ENCODE assay signal across 10 cellular contexts in genomic region chr15:90214553-90215205, GRCh38. TPM values are rescaled to one million over a fixed set of nuclear protein-coding genes. Genes with fewer than 3 reads are reported as not detected.
DNase-seq lines count a peak whose midpoint lies in the region; ATAC-seq and TF ChIP-seq lines count a peak whose summit lies in the region.
"Had no signal": no experiment of that assay in that cellular context is flagged by ENCODE, and none has a peak within 500 bp of the region (broad histone marks: within the 10 kb centered on the region; RNA-seq: fewer than 3 reads in every experiment).

No MANE protein-coding gene starts in this region.

- H3K36me3 Mint-ChIP-seq in chondrocyte (ENCODE audit: low read depth) (peaks cover 4% of the 10 kb centered on the region), neural crest cell (ENCODE audit: low read depth) (peaks cover 3% of the 10 kb centered on the region)

- ATAC-seq in left colon: no peak
- ATAC-seq: left cardiac atrium had no signal

- H3K4me1 Mint-ChIP-seq in chondrocyte (ENCODE audit: low read depth): peaks cover 7% of the 10 kb centered on the region
- no peaks in the 10 kb centered on the region for H3K4me1 Mint-ChIP-seq in neural crest cell

- H3K9me3 Mint-ChIP-seq in chondrocyte (ENCODE audit: low read depth) (no peaks in the 10 kb centered on the region), neural crest cell (no peaks in the 10 kb centered on the region)

- H4K20me1 ChIP-seq in MM.1S (ENCODE audit: insufficient read depth, low read length): no peaks in the 10 kb centered on the region

- peak; percentile 22 for DNase-seq in EH (ENCODE audit: low read depth)
- DNase-seq in MM.1S: no peak
- no peak for DNase-seq in chondrocyte (ENCODE audit: low spot score)
- no peak for DNase-seq in neural crest cell (ENCODE audit: low read depth, low spot score)
- DNase-seq in left colon: no peak
- DNase-seq in hippocampal formation (lab: John Stamatoyannopoulos, UW): no peak
- no peak for DNase-seq in 8988T
- no peak for DNase-seq in SKM-1 (lab: John Stamatoyannopoulos, UW; ENCODE audit: unreplicated experiment)
- DNase-seq: left cardiac atrium, NCI-H2171 had no signal

- H3K9ac ChIP-seq in MM.1S (ENCODE audit: low read length): no peak overlapping the region

- H3K4me1 ChIP-seq in MM.1S (ENCODE audit: low read length): no peaks in the 10 kb centered on the region

- no peak overlapping the region for H3K4me3 ChIP-seq in MM.1S (ENCODE audit: low read length)

- H3K9me2 ChIP-seq in MM.1S (replicated peaks; ENCODE audit: insufficient read depth, low read length): no peaks in the 10 kb centered on the region

- no peak overlapping the region for H3K27ac Mint-ChIP-seq in chondrocyte (ENCODE audit: unreplicated experiment)
- H3K27ac Mint-ChIP-seq in neural crest cell (ENCODE audit: unreplicated experiment): no peak overlapping the region

- no peak overlapping the region for H3K27ac ChIP-seq in MM.1S (ENCODE audit: low read length)

- no peaks in the 10 kb centered on the region for H3K9me3 ChIP-seq in MM.1S (replicated peaks; ENCODE audit: insufficient read depth, low read length)

- no peaks in the 10 kb centered on the region for H3F3A ChIP-seq in MM.1S (ENCODE audit: insufficient read depth, low read length)

- H3K79me2 ChIP-seq in MM.1S (ENCODE audit: low read length): peaks cover 52% of the 10 kb centered on the region

- no peaks in the 10 kb centered on the region for H3K36me3 ChIP-seq in MM.1S (replicated peaks; ENCODE audit: insufficient read depth, low read length)

- H3K4me2 ChIP-seq in MM.1S (ENCODE audit: low read depth, low read length): no peak overlapping the region

- H3K27me3 ChIP-seq in MM.1S (replicated peaks; ENCODE audit: insufficient read depth, low read length): no peaks in the 10 kb centered on the region

- intact Hi-C loops in left colon (cut with DNase I, micrococcal nuclease): no loop called here

- 0 out of 2 replicates have a peak, but pooled peaks have one; percentile 8 for TF ChIP-seq CTCF in MM.1S (IDR thresholded peaks at IDR 0.05; ENCODE audit: low read length)
- peak; percentile 60 for TF ChIP-seq CTCF in chondrocyte (IDR thresholded peaks at IDR 0.05)
- TF ChIP-seq CTCF in neural crest cell (conservative IDR thresholded peaks at IDR 0.05): peak; percentile 42

- no peaks in the 10 kb centered on the region for H3K27me3 Mint-ChIP-seq in chondrocyte (ENCODE audit: low read depth)
- no peaks in the 10 kb centered on the region for H3K27me3 Mint-ChIP-seq in neural crest cell (ENCODE audit: low read depth)

- H3K4me3 Mint-ChIP-seq in chondrocyte (ENCODE audit: unreplicated experiment) (no peak overlapping the region), neural crest cell (no peak overlapping the region)

- H2AFZ ChIP-seq in MM.1S (ENCODE audit: low read length): no peak overlapping the region

RNA-seq across cellular contexts. Expression of gene SEMA4B, which starts 13.5 kb away (rescaled TPM):
- total RNA-seq in chondrocyte (6.7 to 10.5 TPM (median 9.2 TPM) in 3 replicates), neural crest cell (24.0 and 26.3 TPM in 2 replicates), left colon (100 to 1,000 TPM in 1 of 2 donors, 10 to 100 TPM in 1; 97.2 to 165 TPM)

RNA-seq across cellular contexts. Expression of gene CIB1, which starts 19.1 kb away (rescaled TPM):
- total RNA-seq in chondrocyte: 40.2 to 42.4 TPM (median 40.9 TPM) in 3 replicates
- total RNA-seq in neural crest cell: 23.1 and 24.5 TPM in 2 replicates
- total RNA-seq in left colon: 100 to 1,000 TPM; 235 to 242 TPM

RNA-seq across cellular contexts. Expression of gene GDPGP1, which starts 19.3 kb away (rescaled TPM):
- total RNA-seq in chondrocyte: 4.8 to 5.8 TPM (median 5.5 TPM) in 3 replicates
- 5.8 and 7.0 TPM in 2 replicates for total RNA-seq in neural crest cell
- 10 to 100 TPM; 19.6 to 22.3 TPM for total RNA-seq in left colon

RNA-seq across cellular contexts. Expression of gene TTLL13, which starts 34.7 kb away (rescaled TPM):
- total RNA-seq in chondrocyte (0.69 TPM in 1 of 3 replicates, not detected in the others), neural crest cell (0.19 TPM in 1 of 2 replicates, not detected in the other), left colon (under 1 TPM; 0.47 to 0.58 TPM)
- total RNA-seq: left cardiac atrium had no signal

RNA-seq across cellular contexts. Expression of gene NGRN, which starts 50.8 kb away (rescaled TPM):
- total RNA-seq in chondrocyte: 87.3 to 116 TPM (median 94.0 TPM) in 3 replicates
- 126 and 132 TPM in 2 replicates for total RNA-seq in neural crest cell
- total RNA-seq in left colon: 10 to 100 TPM; 47.8 to 57.0 TPM

Comparison
In these comparisons a context has a peak if more than half of its experiments do, and no peak if none do; other contexts are left out.
1. CTCF ChIP-seq: peak in every context shown above with its lines; median percentile 60 in chondrocyte; 42 in neural crest cell; 8 in MM.1S.